ENCODE assay signal across 8 cellular contexts in the genomic region with DNA sequence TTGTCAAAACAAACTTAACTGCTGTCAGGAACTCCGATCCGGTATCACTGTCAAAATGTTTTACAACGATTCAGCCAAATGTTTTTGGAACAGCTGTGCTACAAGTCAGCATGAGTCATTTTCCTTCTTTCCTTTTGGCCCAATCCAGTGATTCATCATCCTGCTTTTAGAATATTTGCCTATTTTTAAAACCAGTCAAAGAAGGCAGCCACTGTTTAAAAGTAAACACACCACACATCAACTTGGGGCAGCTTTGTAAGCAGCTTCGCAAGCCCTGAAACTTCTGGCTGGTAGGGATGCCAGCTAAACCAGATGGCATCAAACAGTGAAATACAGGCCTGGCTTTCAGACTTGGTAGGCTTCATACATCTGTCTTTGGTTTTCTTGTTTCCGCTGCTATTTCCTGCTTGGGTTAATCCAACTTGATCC. TPM values are rescaled to one million over a fixed set of nuclear protein-coding genes. Genes with fewer than 3 reads are reported as not detected.
A peak's percentile ranks its signal among the peaks of the same experiment; 100 is the strongest.
DNase-seq lines count a peak whose midpoint lies in the region; ATAC-seq and TF ChIP-seq lines count a peak whose summit lies in the region.

No MANE protein-coding gene starts in this region.

- 45 to 58% (median 47%) methylated on average over 5 of the region's 5 CpGs for WGBS in spleen, 5 donors

- in situ Hi-C loops in GM13976 (cut with MboI; ENCODE audit: low sequenced_read_pairs, unreplicated experiment), result no loop called here

- peak; percentile 88 for ATAC-seq in SK-N-SH treated with all-trans-retinoic acid at 6 μM for 48 hours
- ATAC-seq in Right ventricle myocardium superior (ENCODE audit: poor library complexity), result peak; percentile 78
- no peak for ATAC-seq in HG02763 (IDR thresholded peaks at IDR 0.05; ENCODE audit: unreplicated experiment)

- no peaks in the 10 kb centered on the region for H3K27me3 ChIP-seq in spleen (replicated peaks in 1 of 7)

- DNase-seq in H4 (ENCODE audit: low spot score) (peak; percentile 96), Right ventricle myocardium superior (no peak), spleen (no peak), SHP77 (lab: John Stamatoyannopoulos, UW) (no peak), GM13976 (ENCODE audit: low spot score) (no peak), COLO668 (lab: John Stamatoyannopoulos, UW; ENCODE audit: unreplicated experiment) (no peak)

- TF ChIP-seq CTCF in spleen (IDR thresholded peaks at IDR 0.05 in 8 of 11, conservative IDR thresholded peaks at IDR 0.05 in 3 of 11) (no peak), GM13976 (IDR thresholded peaks at IDR 0.05; ENCODE audit: borderline replicate concordance, control extremely low read depth, extremely low read depth, insufficient read depth, missing control alignments) (no peak)

- no peaks in the 10 kb centered on the region for H3K9me3 ChIP-seq in spleen

- peaks cover 0 to 11% (median 0%) of the 10 kb centered on the region in 6 donors for H3K4me1 ChIP-seq in spleen

- no peaks in the 10 kb centered on the region for H3K36me3 ChIP-seq in spleen

- peak overlapping the region in 6 of 8 donors; percentile 5 to 58 (median 38) for H3K27ac ChIP-seq in spleen

- no peak for TF ChIP-seq POLR2A in spleen (IDR thresholded peaks at IDR 0.05)

- intact Hi-C loops in Right ventricle myocardium superior (cut with DNase I) (no loop called here), spleen (cut with DNase I; ENCODE audit: low total_unique reads) (no loop called here)

- H3K4me3 ChIP-seq in spleen, result no peak overlapping the region

TF ChIP-seq in SK-N-SH treated with all-trans-retinoic acid at 6 μM for 48 hours, 23 proteins besides CTCF, POLR2A, EP300 and RAD21:
- TF ChIP-seq ZC3H10 (CRISPR knock-in tag; IDR thresholded peaks at IDR 0.05) (no peak), ISL1 (CRISPR knock-in tag; IDR thresholded peaks at IDR 0.05) (peak; percentile 40)

RNA-seq across cellular contexts. Expression of a gene that starts 14.9 kb away (rescaled TPM):
- 2.9 and 4.0 TPM in 2 replicates for total RNA-seq in H4 (2014; rRNA removed; shearing (Covaris generic))
- total RNA-seq in Right ventricle myocardium superior, result 1.1 TPM
- total RNA-seq in spleen, result 10 to 100 TPM in 5 of 7 donors, 1 to 10 TPM in 2; 7.1 to 24.3 (median 13.9) TPM
- 10 to 100 TPM in 2 of 3 donors, 1 to 10 TPM in 1; 6.9 to 13.3 (median 10.5) TPM for polyA plus RNA-seq in spleen
